ENCODE assay signal across 1 cellular context in the genomic region with DNA sequence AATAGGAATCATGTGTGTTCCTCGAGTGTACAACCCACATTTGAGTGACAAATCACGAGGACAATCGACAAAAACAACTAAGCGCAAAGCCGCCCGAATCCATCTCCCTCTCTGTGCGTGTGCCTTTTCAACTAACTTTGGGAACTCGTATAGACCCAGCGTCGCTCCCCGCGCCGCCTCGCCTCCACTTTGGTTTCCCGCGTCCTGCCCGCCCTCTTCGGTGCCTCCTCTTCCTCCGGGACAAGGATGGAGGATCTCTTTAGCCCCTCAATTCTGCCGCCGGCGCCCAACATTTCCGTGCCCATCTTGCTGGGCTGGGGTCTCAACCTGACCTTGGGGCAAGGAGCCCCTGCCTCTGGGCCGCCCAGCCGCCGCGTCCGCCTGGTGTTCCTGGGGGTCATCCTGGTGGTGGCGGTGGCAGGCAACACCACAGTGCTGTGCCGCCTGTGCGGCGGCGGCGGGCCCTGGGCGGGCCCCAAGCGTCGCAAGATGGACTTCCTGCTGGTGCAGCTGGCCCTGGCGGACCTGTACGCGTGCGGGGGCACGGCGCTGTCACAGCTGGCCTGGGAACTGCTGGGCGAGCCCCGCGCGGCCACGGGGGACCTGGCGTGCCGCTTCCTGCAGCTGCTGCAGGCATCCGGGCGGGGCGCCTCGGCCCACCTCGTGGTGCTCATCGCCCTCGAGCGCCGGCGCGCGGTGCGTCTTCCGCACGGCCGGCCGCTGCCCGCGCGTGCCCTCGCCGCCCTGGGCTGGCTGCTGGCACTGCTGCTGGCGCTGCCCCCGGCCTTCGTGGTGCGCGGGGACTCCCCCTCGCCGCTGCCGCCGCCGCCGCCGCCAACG.
TF ChIP-seq lines count a peak whose summit lies in the region.

Gene GPR150, plus strand, starts transcription at position 58 of the 840 bp plus-strand sequence. Its CDS starts 189 bp downstream, at position 247.

TF ChIP-seq in HepG2, 621 proteins besides CTCF, POLR2A, EP300 and RAD21 (continued from another document):
- TF ChIP-seq ZNF407 (CRISPR knock-in tag; IDR thresholded peaks at IDR 0.05; ENCODE audit: not compliant biosample characterization) = no peak
- 0 out of 2 replicates have a peak, but pooled peaks have one; percentile 9 for TF ChIP-seq ZFAT (CRISPR knock-in tag; conservative IDR thresholded peaks at IDR 0.05)
- peak; percentile 15; the same call in 1 of the 2 replicates for TF ChIP-seq ZFX (CRISPR knock-in tag; IDR thresholded peaks at IDR 0.05; ENCODE audit: low read depth)
- 0 out of 2 replicates have a peak, but pooled peaks have one; percentile 16 for TF ChIP-seq CREB3 (CRISPR knock-in tag; IDR thresholded peaks at IDR 0.05)
- TF ChIP-seq ZNF205 (CRISPR knock-in tag; IDR thresholded peaks at IDR 0.05) = no peak
- peak; percentile 46; the same call in 1 of the 2 replicates for TF ChIP-seq ZBTB38 (CRISPR knock-in tag; IDR thresholded peaks at IDR 0.05)
- TF ChIP-seq AGO1 (IDR thresholded peaks at IDR 0.05; ENCODE audit: low read depth, low read length, poor library complexity, severe bottlenecking) = no peak
- TF ChIP-seq PPARG (CRISPR knock-in tag; conservative IDR thresholded peaks at IDR 0.05) = no peak
- TF ChIP-seq HDAC1 (CRISPR knock-in tag; IDR thresholded peaks at IDR 0.05) = peak; percentile 32; the same call in 1 of the 2 replicates
TF ChIP-seq in HepG2: peak in this region for 69.
